In the genomic region with DNA sequence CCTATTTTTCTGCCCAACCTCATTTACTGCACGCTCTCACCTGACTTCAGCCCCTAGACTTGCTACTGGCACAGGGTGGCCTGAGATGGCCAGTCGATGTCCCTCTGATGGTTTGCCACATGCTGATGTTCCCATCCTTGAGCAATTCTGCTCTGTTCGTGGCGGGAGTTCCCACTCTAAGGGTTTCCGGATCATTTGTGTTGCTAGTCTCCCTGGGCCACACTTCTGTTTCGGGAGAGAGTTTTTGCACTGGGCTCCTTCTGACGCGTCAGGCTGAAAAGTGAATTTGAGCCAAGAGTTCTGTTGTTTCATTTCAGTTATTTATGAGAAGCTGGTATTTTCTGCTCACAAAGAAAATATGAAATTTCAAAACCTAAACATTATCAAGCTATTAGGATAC, we compare ENCODE assay signal across 22 cellular contexts.
DNase-seq lines count a peak whose midpoint lies in the region; ATAC-seq, FAIRE-seq and TF ChIP-seq lines count a peak whose summit lies in the region.
"Had no signal": no experiment of that assay in that cellular context is flagged by ENCODE, and none has a peak within 500 bp of the region (broad histone marks: within the 10 kb centered on the region; RNA-seq: fewer than 3 reads in every experiment).

No MANE protein-coding gene starts in this region.

- no peak overlapping the region for H2BK20ac ChIP-seq in H9 (ENCODE audit: low read depth, low read length, poor library complexity, severe bottlenecking)

- no peak overlapping the region for H4K5ac ChIP-seq in H9 (ENCODE audit: insufficient read length, low read depth, low read length)

- intact Hi-C loops in ascending aorta (cut with DNase I), result loop anchor here (5.0 to 10.0 kb wide), 3 partner anchors 75 to 712 kb away; no protein-coding TSS in a partner anchor
- intact Hi-C loops in CD4-positive, alpha-beta memory T cell (cut with micrococcal nuclease), result no loop called here

- H3K27me3 ChIP-seq in H9 (ENCODE audit: insufficient read depth, low read length) (no peaks in the 10 kb centered on the region), ascending aorta (no peaks in the 10 kb centered on the region), mesenchymal stem cell (ENCODE audit: control insufficient read depth in 1 of 2, insufficient read depth in 1 of 2, low read length in 2 of 2) (no peaks in the 10 kb centered on the region)
- H3K27me3 ChIP-seq in CD4-positive, alpha-beta memory T cell (ENCODE audit: insufficient read depth, low read length), result no peaks in the 10 kb centered on the region
- H3K27me3 ChIP-seq: BLaER1, SJSA1 had no signal

- H3K4me3 Mint-ChIP-seq in H9, result no peak overlapping the region
- H3K4me3 Mint-ChIP-seq in CD4-positive, alpha-beta memory T cell, result peak overlapping the region in 1 of 8 donors; percentile 31
- H3K4me3 Mint-ChIP-seq: CD4-positive, alpha-beta T cell; IgD-negative memory B cell had no signal

- H2BK12ac ChIP-seq in H9 (ENCODE audit: insufficient read length, low read depth, low read length) (no peak overlapping the region), mesenchymal stem cell (ENCODE audit: low read length in 2 of 2) (no peak overlapping the region)

- H3K4me3 ChIP-seq in ascending aorta (no peak overlapping the region), mesenchymal stem cell (ENCODE audit: insufficient read depth in 1 of 2, low read depth in 1 of 2, low read length in 2 of 2) (peak overlapping the region in 1 of 2 experiments; percentile 12)
- no peak overlapping the region for H3K4me3 ChIP-seq in CD4-positive, alpha-beta memory T cell (ENCODE audit: low read length in 2 of 2)
- H3K4me3 ChIP-seq: BLaER1, GM12878, PC-9, SJSA1 had no signal

- H3K4ac ChIP-seq in H9 (ENCODE audit: low read depth, low read length), result no peak overlapping the region
- no peak overlapping the region for H3K4ac ChIP-seq in mesenchymal stem cell (ENCODE audit: low read depth in 1 of 2, low read length in 2 of 2)

- H3K36me3 Mint-ChIP-seq in H9 (ENCODE audit: insufficient read depth in 1 of 3, low read depth in 3 of 3), result no peaks in the 10 kb centered on the region
- no peaks in the 10 kb centered on the region for H3K36me3 Mint-ChIP-seq in CD4-positive, alpha-beta memory T cell
- H3K36me3 Mint-ChIP-seq: IgD-negative memory B cell had no signal

- no peak for FAIRE-seq in RCC 7860 (lab: Jason Lieb, UNC)
- FAIRE-seq: GM12878 had no signal

- H3K23ac ChIP-seq in H9 (ENCODE audit: insufficient read length, low read depth, low read length), result no peak overlapping the region
- H3K23ac ChIP-seq in mesenchymal stem cell (ENCODE audit: low read length in 2 of 2), result no peak overlapping the region

- no peak overlapping the region for H2BK5ac ChIP-seq in H9 (ENCODE audit: insufficient read length, low read length)
- no peak overlapping the region for H2BK5ac ChIP-seq in mesenchymal stem cell (ENCODE audit: low read depth, low read length, poor library complexity, severe bottlenecking)

- no peaks in the 10 kb centered on the region for H3K79me2 ChIP-seq in H9 (ENCODE audit: insufficient read depth, low read length)

- H3K4me1 Mint-ChIP-seq in H9, result peaks cover 13 to 14% of the 10 kb centered on the region in 2 experiments
- no peaks in the 10 kb centered on the region for H3K4me1 Mint-ChIP-seq in CD4-positive, alpha-beta memory T cell
- H3K4me1 Mint-ChIP-seq: IgD-negative memory B cell had no signal

- no peaks in the 10 kb centered on the region for H4K20me1 ChIP-seq in H9 (ENCODE audit: control insufficient read depth, insufficient read depth, insufficient read length)
- H4K20me1 ChIP-seq: BLaER1 had no signal

- H3K4me2 ChIP-seq in H9 (ENCODE audit: insufficient read depth, insufficient read length, low read length), result no peak overlapping the region
- no peak overlapping the region for H3K4me2 ChIP-seq in mesenchymal stem cell (ENCODE audit: low read length, poor library complexity, severe bottlenecking)
- H3K4me2 ChIP-seq: PC-9 had no signal

- H3K4me1 ChIP-seq in H9 (ENCODE audit: insufficient read depth, low read length), result no peaks in the 10 kb centered on the region
- peaks cover 0 to 11% of the 10 kb centered on the region in 2 donors for H3K4me1 ChIP-seq in ascending aorta
- no peaks in the 10 kb centered on the region for H3K4me1 ChIP-seq in mesenchymal stem cell (ENCODE audit: control insufficient read depth, insufficient read depth, low read depth, low read length)
- H3K4me1 ChIP-seq in CD4-positive, alpha-beta memory T cell (ENCODE audit: insufficient read depth, low read length), result no peaks in the 10 kb centered on the region
- H3K4me1 ChIP-seq: Caco-2 had no signal

- H3K79me1 ChIP-seq in H9 (ENCODE audit: insufficient read depth, low read depth, low read length, poor library complexity, severe bottlenecking) (no peaks in the 10 kb centered on the region), mesenchymal stem cell (replicated peaks; ENCODE audit: low read length, poor library complexity, severe bottlenecking) (no peaks in the 10 kb centered on the region)

- H4K91ac ChIP-seq in H9 (ENCODE audit: insufficient read length, low read depth, low read length), result no peak overlapping the region
- H4K91ac ChIP-seq in mesenchymal stem cell (ENCODE audit: low read length), result no peak overlapping the region

- no peaks in the 10 kb centered on the region for H3K9me3 Mint-ChIP-seq in H9
- peaks cover 0 to 6% (median 0%) of the 10 kb centered on the region in 8 donors for H3K9me3 Mint-ChIP-seq in CD4-positive, alpha-beta memory T cell
- H3K9me3 Mint-ChIP-seq: CD4-positive, alpha-beta T cell had no signal

- H3K27ac ChIP-seq in H9 (ENCODE audit: insufficient read length, low read depth, low read length) (no peak overlapping the region), ascending aorta (peak overlapping the region; percentile 46 to 54), mesenchymal stem cell (ENCODE audit: low read length, poor library complexity, severe bottlenecking) (no peak overlapping the region)
- no peak overlapping the region for H3K27ac ChIP-seq in CD4-positive, alpha-beta memory T cell (ENCODE audit: low read depth, low read length)
- H3K27ac ChIP-seq: BLaER1, PC-9, RWPE1, SJSA1 had no signal

- ATAC-seq in HG03039 (IDR thresholded peaks at IDR 0.05; ENCODE audit: unreplicated experiment), result no peak

- TF ChIP-seq CTCF in H9 (conservative IDR thresholded peaks at IDR 0.05) (no peak), ascending aorta (IDR thresholded peaks at IDR 0.05) (no peak)

- H3K27me3 Mint-ChIP-seq in H9 (ENCODE audit: low read depth), result no peaks in the 10 kb centered on the region
- H3K27me3 Mint-ChIP-seq in CD4-positive, alpha-beta memory T cell, result no peaks in the 10 kb centered on the region
- H3K27me3 Mint-ChIP-seq: CD4-positive, alpha-beta T cell; IgD-negative memory B cell had no signal

- POLR2A ChIA-PET in CD4-positive, alpha-beta memory T cell (lab: Charles Lee; ENCODE audit: partially characterized antibody), result no interaction called here

- H2AFZ ChIP-seq in H9 (ENCODE audit: low read length) (no peak overlapping the region), mesenchymal stem cell (ENCODE audit: low read depth, low read length) (no peak overlapping the region)
- H2AFZ ChIP-seq: PC-9 had no signal

- H3K14ac ChIP-seq in H9 (ENCODE audit: insufficient read depth, low read length) (no peak overlapping the region), mesenchymal stem cell (ENCODE audit: low read length in 2 of 2) (no peak overlapping the region)

- H2BK15ac ChIP-seq in H9 (ENCODE audit: low read depth, low read length), result no peak overlapping the region
- H2BK15ac ChIP-seq in mesenchymal stem cell (ENCODE audit: low read depth, poor library complexity, severe bottlenecking), result no peak overlapping the region

- H2BK120ac ChIP-seq in H9 (ENCODE audit: low read depth, low read length, poor library complexity, severe bottlenecking) (no peak overlapping the region), mesenchymal stem cell (ENCODE audit: low read depth, low read length) (no peak overlapping the region)

- H3K18ac ChIP-seq in H9 (ENCODE audit: insufficient read length, low read depth, low read length) (no peak overlapping the region), mesenchymal stem cell (ENCODE audit: low read depth in 1 of 2, low read length in 2 of 2) (no peak overlapping the region)

- CTCF ChIA-PET in CD4-positive, alpha-beta memory T cell (lab: Charles Lee; ENCODE audit: partially characterized antibody), result no interaction called here

- no peak overlapping the region for H3K27ac Mint-ChIP-seq in H9
- no peak overlapping the region for H3K27ac Mint-ChIP-seq in CD4-positive, alpha-beta memory T cell
- H3K27ac Mint-ChIP-seq: CD4-positive, alpha-beta T cell; IgD-negative memory B cell had no signal

- no peaks in the 10 kb centered on the region for H3K9me3 ChIP-seq in H9 (ENCODE audit: control insufficient read depth, low read depth, low read length)
- H3K9me3 ChIP-seq in ascending aorta, result no peaks in the 10 kb centered on the region
- no peaks in the 10 kb centered on the region for H3K9me3 ChIP-seq in mesenchymal stem cell (ENCODE audit: control insufficient read depth, low read length)
- H3K9me3 ChIP-seq in CD4-positive, alpha-beta memory T cell (ENCODE audit: control insufficient read depth in 1 of 2, low read length in 2 of 2), result no peaks in the 10 kb centered on the region
- H3K9me3 ChIP-seq: BLaER1, Caco-2, SJSA1 had no signal

- no peak overlapping the region for H2AK5ac ChIP-seq in H9 (ENCODE audit: insufficient read length, low read length)
- H2AK5ac ChIP-seq in mesenchymal stem cell (ENCODE audit: low read length, severe bottlenecking), result no peak overlapping the region

- H3K36me3 ChIP-seq in ascending aorta (no peaks in the 10 kb centered on the region), mesenchymal stem cell (ENCODE audit: control insufficient read depth in 1 of 2, insufficient read depth in 2 of 2, low read depth in 1 of 2, low read length in 2 of 2) (no peaks in the 10 kb centered on the region)
- no peaks in the 10 kb centered on the region for H3K36me3 ChIP-seq in CD4-positive, alpha-beta memory T cell (ENCODE audit: insufficient read depth, low read length)
- H3K36me3 ChIP-seq: BLaER1, SJSA1 had no signal

- no peak overlapping the region for H3K56ac ChIP-seq in H9 (ENCODE audit: insufficient read length, low read depth, low read length)

- no CpG with 5 or more reads among the region's 8 CpGs for WGBS in H9 (ENCODE audit: extremely low coverage, insufficient read length, low lambda C conversion rate)
- WGBS in mesenchymal stem cell, result 93% methylated on average over 6 of the region's 8 CpGs

- no peak overlapping the region for H3T11ph ChIP-seq in H9 (ENCODE audit: low read length)

- no peak overlapping the region for H4K8ac ChIP-seq in H9 (replicated peaks; ENCODE audit: insufficient read length, low read depth, low read length)
- H4K8ac ChIP-seq in mesenchymal stem cell (ENCODE audit: low read length), result no peak overlapping the region

- no peaks in the 10 kb centered on the region for H3K23me2 ChIP-seq in H9 (ENCODE audit: insufficient read length, low read depth, low read length, poor library complexity, severe bottlenecking)

- DNase-seq in H9 (peak; percentile 18), ascending aorta (ENCODE audit: low spot score in 2 of 2) (peak in 1 of 2 donors; percentile 81), mesenchymal stem cell (no peak), stromal cell of bone marrow (ENCODE audit: low read depth) (peak; percentile 59), RCC 7860 (ENCODE audit: low spot score) (no peak)
- DNase-seq in CD4-positive, alpha-beta memory T cell, result no peak
- DNase-seq: ACHN; Caco-2; CD4-positive, alpha-beta T cell; DND-41; NCI-H1105; NCI-H146; NCI-H2029; NCI-H2227 treated with DMSO at 0.1 percent for 48 hours; NCI-H510A; PC-9 had no signal

- H3K9ac ChIP-seq in H9 (ENCODE audit: extremely low read depth, insufficient read length, low read length) (no peak overlapping the region), mesenchymal stem cell (ENCODE audit: low read length) (peak overlapping the region; percentile 28)
- H3K9ac ChIP-seq: BLaER1 had no signal

Comparison
In these comparisons a context has a peak if more than half of its experiments do, and no peak if none do; other contexts are left out.
1. DNase-seq: peak in H9 (single experiment) and stromal cell of bone marrow (single experiment); none in mesenchymal stem cell (single experiment), RCC 7860 (single experiment) and CD4-positive, alpha-beta memory T cell (0 of 5).
2. H3K27ac ChIP-seq: peak in ascending aorta (2 of 2); none in H9 (single experiment), mesenchymal stem cell (single experiment) and CD4-positive, alpha-beta memory T cell (single experiment).